Comparison of ENCODE assay signal across 8 cellular contexts in the genomic region with DNA sequence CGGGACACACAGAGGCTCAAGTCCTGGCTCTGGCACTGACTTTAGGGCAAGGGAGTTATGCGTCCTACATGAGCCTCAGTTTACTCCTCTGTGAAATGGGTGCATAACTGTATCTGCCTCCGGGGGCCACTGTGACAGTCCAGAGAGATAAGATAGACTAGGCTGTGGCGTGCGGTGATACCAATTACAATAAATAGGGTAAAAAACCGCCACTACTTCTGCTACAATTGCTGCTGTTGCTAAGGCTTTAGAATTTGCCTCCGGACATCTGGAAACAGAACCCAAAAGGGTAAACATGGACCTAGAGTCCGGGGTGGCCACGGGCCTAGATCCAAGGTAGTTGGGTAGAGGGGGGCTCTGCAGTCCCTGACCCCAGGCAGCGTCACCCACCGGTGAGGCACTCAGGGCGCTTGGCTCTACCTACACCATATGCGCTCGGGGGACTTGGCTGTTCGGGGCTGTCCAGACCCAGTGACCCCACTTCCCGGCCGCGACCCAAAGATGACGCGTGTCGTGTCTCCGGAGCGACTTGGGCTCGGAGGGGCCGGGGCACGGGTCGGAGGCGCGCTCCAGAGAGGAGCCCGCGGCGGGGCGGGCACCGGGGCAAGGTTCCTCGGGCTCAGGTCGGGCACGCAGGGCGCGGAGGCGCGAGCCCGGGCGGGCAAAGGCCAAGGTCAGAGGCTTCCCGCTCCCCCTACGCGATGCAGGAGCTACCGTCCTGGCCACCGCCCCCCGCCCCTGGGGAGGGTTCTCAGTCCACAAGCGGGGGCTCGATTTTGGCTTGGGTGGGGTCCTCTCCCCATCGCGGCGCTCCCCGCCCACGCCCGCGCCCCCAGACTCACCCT. TPM values are rescaled to one million over a fixed set of nuclear protein-coding genes. Genes with fewer than 3 reads are reported as not detected.
DNase-seq lines count a peak whose midpoint lies in the region; ATAC-seq and TF ChIP-seq lines count a peak whose summit lies in the region.

No MANE protein-coding gene starts in this region.

- H3K4me1 ChIP-seq in BE2C (no peaks in the 10 kb centered on the region; the same call in 1 of the 2 replicates), right cardiac atrium (ENCODE audit: control insufficient read depth, insufficient read depth, low read length) (peaks cover 6% of the 10 kb centered on the region), sigmoid colon (peaks cover 0 to 46% (median 35%) of the 10 kb centered on the region in 4 donors)

- DNase-seq in BE2C, result peak; percentile 25
- peak; percentile 77 for DNase-seq in H7
- DNase-seq in activated T-helper 2 cell treated with anti-CD3 and anti-CD28 coated beads, Interferon-gamma antibody, Interleukin-2, Interleukin-4, amounts not matched to agents 10 μg/mL and 5 μg/mL and 100 μg/mL, durations not matched to agents 14 hours and 24 hours and 36 hours (ENCODE audit: low spot score), result no peak
- peak; percentile 60 to 85 (median 82) for DNase-seq in right cardiac atrium
- DNase-seq in sigmoid colon, result peak; percentile 71
- DNase-seq in SW480 (ENCODE audit: low spot score), result no peak
- DNase-seq in NCI-H1092 (lab: John Stamatoyannopoulos, UW), result no peak

- no peak overlapping the region for H3K27ac Mint-ChIP-seq in activated T-helper 2 cell treated with anti-CD3 and anti-CD28 coated beads, Interferon-gamma antibody, Interleukin-2, Interleukin-4, amounts not matched to agents 10 μg/mL and 5 μg/mL and 100 μg/mL, durations not matched to agents 14 hours and 24 hours and 36 hours

- H3K27ac ChIP-seq in right cardiac atrium (ENCODE audit: low read length), result peak overlapping the region; percentile 92
- peak overlapping the region; percentile 89 to 94 (median 94) for H3K27ac ChIP-seq in sigmoid colon

- no peaks in the 10 kb centered on the region for H3K36me3 Mint-ChIP-seq in activated T-helper 2 cell treated with anti-CD3 and anti-CD28 coated beads, Interferon-gamma antibody, Interleukin-2, Interleukin-4, amounts not matched to agents 10 μg/mL and 5 μg/mL and 100 μg/mL, durations not matched to agents 14 hours and 24 hours and 36 hours (ENCODE audit: low read depth)

- TF ChIP-seq CTCF in BE2C (IDR thresholded peaks at IDR 0.05; ENCODE audit: low read depth, low read length), result no peak
- no peak for TF ChIP-seq CTCF in sigmoid colon (IDR thresholded peaks at IDR 0.05)

- H3K27me3 Mint-ChIP-seq in activated T-helper 2 cell treated with anti-CD3 and anti-CD28 coated beads, Interferon-gamma antibody, Interleukin-2, Interleukin-4, amounts not matched to agents 10 μg/mL and 5 μg/mL and 100 μg/mL, durations not matched to agents 14 hours and 24 hours and 36 hours (ENCODE audit: low read depth), result peaks cover 33% of the 10 kb centered on the region

- TF ChIP-seq EP300 in sigmoid colon (IDR thresholded peaks at IDR 0.05), result no peak

- H3K4me3 ChIP-seq in BE2C (ENCODE audit: low read depth, low read length) (peak overlapping the region; percentile 61), H7 (ENCODE audit: insufficient read depth, low read depth, low read length) (peak overlapping the region; percentile 72), right cardiac atrium (ENCODE audit: low read length) (peak overlapping the region; percentile 95), sigmoid colon (peak overlapping the region; percentile 77 to 98 (median 90))

- WGBS in right cardiac atrium, result 5% methylated on average over 58 of the region's 58 CpGs
- WGBS in sigmoid colon, 2 donors, result 5 to 12% methylated on average over 58 of the region's 58 CpGs

- ATAC-seq in right cardiac atrium, result peak; percentile 20 to 27
- no peak for ATAC-seq in HG02852 (IDR thresholded peaks at IDR 0.05; ENCODE audit: unreplicated experiment)

- intact Hi-C loops in activated T-helper 2 cell treated with anti-CD3 and anti-CD28 coated beads, Interferon-gamma antibody, Interleukin-2, Interleukin-4, amounts not matched to agents 10 μg/mL and 5 μg/mL and 100 μg/mL, durations not matched to agents 14 hours and 24 hours and 36 hours (cut with micrococcal nuclease), result no loop called here
- intact Hi-C loops in right cardiac atrium (cut with DNase I), result loop anchor here in 2 of 4 donors (5.0 to 10.0 kb wide), 2 partner anchors 96 to 148 kb away; no protein-coding TSS in a partner anchor
- intact Hi-C loops in sigmoid colon (cut with DNase I), result loop anchor here (5.0 kb wide), 1 partner anchor 191 kb away; no protein-coding TSS in a partner anchor

- H3K9me3 ChIP-seq in BE2C (no peaks in the 10 kb centered on the region), right cardiac atrium (ENCODE audit: control insufficient read depth, low read length) (no peaks in the 10 kb centered on the region), sigmoid colon (no peaks in the 10 kb centered on the region)

- H3K4me1 Mint-ChIP-seq in activated T-helper 2 cell treated with anti-CD3 and anti-CD28 coated beads, Interferon-gamma antibody, Interleukin-2, Interleukin-4, amounts not matched to agents 10 μg/mL and 5 μg/mL and 100 μg/mL, durations not matched to agents 14 hours and 24 hours and 36 hours (ENCODE audit: low read depth), result peaks cover 3% of the 10 kb centered on the region

- H3K36me3 ChIP-seq in BE2C (no peaks in the 10 kb centered on the region), H7 (replicated peaks; ENCODE audit: control insufficient read depth, insufficient read depth, low read length) (no peaks in the 10 kb centered on the region), sigmoid colon (no peaks in the 10 kb centered on the region)

- H3K4me3 Mint-ChIP-seq in activated T-helper 2 cell treated with anti-CD3 and anti-CD28 coated beads, Interferon-gamma antibody, Interleukin-2, Interleukin-4, amounts not matched to agents 10 μg/mL and 5 μg/mL and 100 μg/mL, durations not matched to agents 14 hours and 24 hours and 36 hours (ENCODE audit: low read depth), result peak overlapping the region; percentile 47

- peaks cover 8% of the 10 kb centered on the region for H3K27me3 ChIP-seq in BE2C
- peaks cover 10% of the 10 kb centered on the region for H3K27me3 ChIP-seq in H7 (ENCODE audit: control insufficient read depth, insufficient read depth, low read length)
- no peaks in the 10 kb centered on the region for H3K27me3 ChIP-seq in right cardiac atrium (ENCODE audit: control insufficient read depth, insufficient read depth)
- no peaks in the 10 kb centered on the region for H3K27me3 ChIP-seq in sigmoid colon

- no peaks in the 10 kb centered on the region for H3K9me3 Mint-ChIP-seq in activated T-helper 2 cell treated with anti-CD3 and anti-CD28 coated beads, Interferon-gamma antibody, Interleukin-2, Interleukin-4, amounts not matched to agents 10 μg/mL and 5 μg/mL and 100 μg/mL, durations not matched to agents 14 hours and 24 hours and 36 hours

- no peak for TF ChIP-seq POLR2A in sigmoid colon (IDR thresholded peaks at IDR 0.05)

RNA-seq across cellular contexts. Expression of gene INSR, which starts 1.0 kb away (rescaled TPM):
- 6.8 TPM for polyA plus RNA-seq in BE2C (2012; ENCODE audit: insufficient read depth, insufficient read length, low read depth)
- total RNA-seq in H7 (2014; rRNA removed; shearing (Covaris generic)), result 10.0 and 13.6 TPM in 2 replicates
- 2.4 TPM in 2 replicates for total RNA-seq in activated T-helper 2 cell treated with anti-CD3 and anti-CD28 coated beads, Interferon-gamma antibody, Interleukin-2, Interleukin-4, amounts not matched to agents 10 μg/mL and 5 μg/mL and 100 μg/mL, durations not matched to agents 14 hours and 24 hours and 36 hours
- total RNA-seq in right cardiac atrium (10 to 100 TPM; 48.2 to 58.6 (median 55.8) TPM), sigmoid colon (10 to 100 TPM; 67.1 to 83.1 (median 80.6) TPM)
- polyA plus RNA-seq in right cardiac atrium (17.3 TPM), sigmoid colon (10 to 100 TPM in 1 of 3 donors, 1 to 10 TPM in 2; 3.0 to 18.8 (median 3.2) TPM)

RNA-seq across cellular contexts. Expression of gene ARHGEF18, which starts 55.6 kb away (rescaled TPM):
- polyA plus RNA-seq in BE2C (2012; ENCODE audit: insufficient read depth, insufficient read length, low read depth), result 16.0 TPM
- 48.3 and 50.5 TPM in 2 replicates for total RNA-seq in H7 (2014; rRNA removed; shearing (Covaris generic))
- 42.5 and 44.4 TPM in 2 replicates for total RNA-seq in activated T-helper 2 cell treated with anti-CD3 and anti-CD28 coated beads, Interferon-gamma antibody, Interleukin-2, Interleukin-4, amounts not matched to agents 10 μg/mL and 5 μg/mL and 100 μg/mL, durations not matched to agents 14 hours and 24 hours and 36 hours
- total RNA-seq in right cardiac atrium (10 to 100 TPM in 3 of 4 donors, 1 to 10 TPM in 1; 9.4 to 13.3 (median 11.8) TPM), sigmoid colon (10 to 100 TPM; 20.4 to 51.2 (median 36.9) TPM)
- polyA plus RNA-seq in right cardiac atrium (7.6 TPM), sigmoid colon (10 to 100 TPM; 21.6 to 76.6 (median 55.9) TPM)

Comparison
In these comparisons a context has a peak if more than half of its experiments do, and no peak if none do; other contexts are left out.
1. DNase-seq: peak in BE2C (single experiment), H7 (single experiment), right cardiac atrium (3 of 3) and sigmoid colon (single experiment); none in activated T-helper 2 cell treated with anti-CD3 and anti-CD28 coated beads, Interferon-gamma antibody, Interleukin-2, Interleukin-4, amounts not matched to agents 10 μg/mL and 5 μg/mL and 100 μg/mL, durations not matched to agents 14 hours and 24 hours and 36 hours (single experiment), SW480 (single experiment) and NCI-H1092 (single experiment).
2. Peak in every context shown above with its lines, with median percentiles within 50 percentile points of each other: H3K4me3 ChIP-seq.